Comparison of ENCODE assay signal across 15 cellular contexts in genomic region chr11:66864172-66864901, GRCh38. TPM values are rescaled to one million over a fixed set of nuclear protein-coding genes. Genes with fewer than 3 reads are reported as not detected.
DNase-seq lines count a peak whose midpoint lies in the region; ATAC-seq, FAIRE-seq and TF ChIP-seq lines count a peak whose summit lies in the region.
"Had no signal": no experiment of that assay in that cellular context is flagged by ENCODE, and none has a peak within 500 bp of the region (broad histone marks: within the 10 kb centered on the region; RNA-seq: fewer than 3 reads in every experiment).

No MANE protein-coding gene starts in this region.

- intact Hi-C loops in spleen (cut with DNase I; ENCODE audit: low total_unique reads) = no loop called here

- H3K4me2 ChIP-seq in keratinocyte (ENCODE audit: control insufficient read depth, extremely low read depth, insufficient read depth, low read depth, low read length) = peak overlapping the region; percentile 27

- H3K36me3 ChIP-seq in Peyer's patch = peaks cover 0 to 5% (median 0%) of the 10 kb centered on the region in 3 donors
- peaks cover 10 to 23% of the 10 kb centered on the region in 2 experiments for H3K36me3 ChIP-seq in keratinocyte (ENCODE audit: control insufficient read depth in 2 of 2, extremely low read depth in 1 of 2, insufficient read depth in 2 of 2, low read length in 2 of 2)
- H3K36me3 ChIP-seq in spleen = peaks cover 0 to 8% (median 0%) of the 10 kb centered on the region in 6 donors

- WGBS in spleen, 5 donors = 66 to 86% (median 72%) methylated on average over 35 of the region's 35 CpGs

- no peak for ATAC-seq in HG03045 (IDR thresholded peaks at IDR 0.05; ENCODE audit: unreplicated experiment)
- ATAC-seq: HCT116 had no signal

- H3K9ac ChIP-seq in keratinocyte (ENCODE audit: control insufficient read depth, extremely low read depth, insufficient read depth, low read length) = no peak overlapping the region

- dilution Hi-C loops in keratinocyte (cut with MboI; ENCODE audit: extremely low pct_ligation_motif_present, low sequenced_read_pairs) = no loop called here

- TF ChIP-seq CTCF in Peyer's patch (IDR thresholded peaks at IDR 0.05) (no peak), keratinocyte (optimal IDR thresholded peaks at IDR 0.05 in 1 of 3, IDR thresholded peaks at IDR 0.05 in 1 of 3, conservative IDR thresholded peaks at IDR 0.05 in 1 of 3; ENCODE audit: extremely low read depth in 1 of 3, insufficient read depth in 2 of 3, low read length in 3 of 3) (no peak), spleen (IDR thresholded peaks at IDR 0.05 in 8 of 11, conservative IDR thresholded peaks at IDR 0.05 in 3 of 11) (no peak)

- H3K79me2 ChIP-seq in keratinocyte (ENCODE audit: control insufficient read depth, insufficient read depth, low read length) = no peaks in the 10 kb centered on the region

- H3K4me1 ChIP-seq in Peyer's patch (peaks cover 0 to 5% (median 4%) of the 10 kb centered on the region in 4 donors), keratinocyte (ENCODE audit: control insufficient read depth, extremely low read depth, insufficient read depth, low read length) (peaks cover 18% of the 10 kb centered on the region), spleen (peaks cover 0 to 39% (median 23%) of the 10 kb centered on the region in 6 donors)

- H3K27ac ChIP-seq in Peyer's patch (no peak overlapping the region), keratinocyte (ENCODE audit: control insufficient read depth, insufficient read depth, low read length) (no peak overlapping the region), spleen (peak overlapping the region in 4 of 8 donors; percentile 28 to 51 (median 46))

- no peaks in the 10 kb centered on the region for H3K9me1 ChIP-seq in keratinocyte (ENCODE audit: control insufficient read depth, extremely low read depth, insufficient read depth, low read length)

- FAIRE-seq in keratinocyte (lab: Jason Lieb, UNC) = no peak

- TF ChIP-seq POLR2A in Peyer's patch (IDR thresholded peaks at IDR 0.05) (no peak), spleen (IDR thresholded peaks at IDR 0.05) (no peak)

- H3K4me3 ChIP-seq in Peyer's patch (no peak overlapping the region), keratinocyte (ENCODE audit: control insufficient read depth in 2 of 3, extremely low read depth in 1 of 3, insufficient read depth in 2 of 3, low read depth in 1 of 3, low read length in 3 of 3) (no peak overlapping the region), spleen (no peak overlapping the region)

- H2AFZ ChIP-seq in keratinocyte (ENCODE audit: control insufficient read depth, low read length) = no peak overlapping the region

- H3K27me3 ChIP-seq in Peyer's patch (no peaks in the 10 kb centered on the region), keratinocyte (ENCODE audit: control insufficient read depth, extremely low read depth, insufficient read depth, low read length) (no peaks in the 10 kb centered on the region), spleen (replicated peaks in 1 of 7) (no peaks in the 10 kb centered on the region)

- no peaks in the 10 kb centered on the region for H3K9me3 ChIP-seq in Peyer's patch
- H3K9me3 ChIP-seq in keratinocyte (ENCODE audit: control insufficient read depth, low read depth, low read length) = no peaks in the 10 kb centered on the region
- H3K9me3 ChIP-seq in spleen = no peaks in the 10 kb centered on the region

- peaks cover 6% of the 10 kb centered on the region for H4K20me1 ChIP-seq in keratinocyte (ENCODE audit: control insufficient read depth, extremely low read depth, insufficient read depth, low read length)

- DNase-seq in NCI-H2171 treated with DMSO at 0.1 percent for 48 hours (lab: John Stamatoyannopoulos, UW) (peak; percentile 40), NCI-H2171 (lab: John Stamatoyannopoulos, UW) (no peak), Peyer's patch (peak; percentile 25 to 68 (median 68)), keratinocyte (ENCODE audit: low read depth, low spot score) (no peak), NCI-H1930 (lab: John Stamatoyannopoulos, UW) (no peak), HK-2 (ENCODE audit: unreplicated experiment) (no peak), spleen (no peak)
- DNase-seq: activated CD4-positive, alpha-beta T cell treated with anti-CD3 and anti-CD28 coated beads, Interleukin-2, amount 50 U/mL, for 4 hours; activated naive CD4-positive, alpha-beta T cell treated with anti-CD3 and anti-CD28 coated beads, Interleukin-2, amount 50 U/mL, for 16 hours; activated T-cell treated with anti-CD3 and anti-CD28 coated beads, Interleukin-2, amount 50 U/mL, for 24 hours; CD4-positive, alpha-beta memory T cell; NCI-H1048; NCI-H226 had no signal

RNA-seq across cellular contexts. Expression of gene LRFN4, which starts 7.5 kb away (rescaled TPM):
- total RNA-seq in Peyer's patch = 1 to 10 TPM; 2.5 to 9.0 (median 4.3) TPM
- 0.77 to 1.5 TPM (median 1.1 TPM) in 3 replicates for polyA plus RNA-seq in keratinocyte
- 0.19 TPM for polyA plus RNA-seq in keratinocyte (2011; ENCODE audit: low read depth)
- polyA plus RNA-seq in keratinocyte (2011; cell fraction: cytosol; rRNA removed) = 0.50 and 1.5 TPM in 2 replicates
- polyA plus RNA-seq in keratinocyte (2011; cell fraction: nucleus; rRNA removed) = 1.5 and 2.2 TPM in 2 replicates
- polyA plus RNA-seq in keratinocyte (2012; ENCODE audit: low replicate concordance) = 0.89 and 1.6 TPM in 2 replicates
- polyA minus RNA-seq in keratinocyte = 0.38 to 0.82 TPM (median 0.53 TPM) in 3 replicates
- 5.8 TPM for polyA minus RNA-seq in keratinocyte (2011; cell fraction: cytosol; rRNA and poly(A)+ RNA removed)
- 2.2 and 2.8 TPM in 2 replicates for polyA minus RNA-seq in keratinocyte (2011; cell fraction: nucleus; rRNA and poly(A)+ RNA removed)
- 10 to 100 TPM in 2 of 7 donors, 1 to 10 TPM in 5; 3.3 to 10.3 (median 8.0) TPM for total RNA-seq in spleen
- 10 to 100 TPM in 1 of 3 donors, 1 to 10 TPM in 2; 3.9 to 12.0 (median 7.9) TPM for polyA plus RNA-seq in spleen

RNA-seq across cellular contexts. Expression of gene RCE1, which starts 21.1 kb away (rescaled TPM):
- total RNA-seq in Peyer's patch (10 to 100 TPM in 3 of 4 donors, 1 to 10 TPM in 1; 6.6 to 57.7 (median 38.0) TPM), spleen (10 to 100 TPM; 14.5 to 27.9 (median 18.1) TPM)
- polyA plus RNA-seq in keratinocyte (11.2 to 15.2 TPM (median 14.0 TPM) in 3 replicates), spleen (10 to 100 TPM; 10.0 to 19.3 (median 14.2) TPM)
- polyA plus RNA-seq in keratinocyte (2011; ENCODE audit: low read depth) = 9.7 TPM
- polyA plus RNA-seq in keratinocyte (2011; cell fraction: cytosol; rRNA removed) = 11.1 and 13.2 TPM in 2 replicates
- polyA plus RNA-seq in keratinocyte (2011; cell fraction: nucleus; rRNA removed) = 26.7 and 32.8 TPM in 2 replicates
- polyA plus RNA-seq in keratinocyte (2012; ENCODE audit: low replicate concordance) = 16.3 and 24.1 TPM in 2 replicates
- polyA minus RNA-seq in keratinocyte = 10.0 to 18.5 TPM (median 15.1 TPM) in 3 replicates
- 22.1 TPM for polyA minus RNA-seq in keratinocyte (2011; cell fraction: cytosol; rRNA and poly(A)+ RNA removed)
- 15.6 and 17.7 TPM in 2 replicates for polyA minus RNA-seq in keratinocyte (2011; cell fraction: nucleus; rRNA and poly(A)+ RNA removed)

Comparison
In these comparisons a context has a peak if more than half of its experiments do, and no peak if none do; other contexts are left out.
1. DNase-seq: peak in NCI-H2171 treated with DMSO at 0.1 percent for 48 hours (single experiment) and Peyer's patch (3 of 3); none in NCI-H2171 (single experiment), keratinocyte (single experiment), NCI-H1930 (0 of 2), HK-2 (single experiment) and spleen (single experiment).